In genomic region chr3:44090036-44090435, GRCh38 we compare ENCODE assay signal across 26 cellular contexts.
"Had no signal": no experiment of that assay in that cellular context is flagged by ENCODE, and none has a peak within 500 bp of the region (broad histone marks: within the 10 kb centered on the region; RNA-seq: fewer than 3 reads in every experiment).

No MANE protein-coding gene starts in this region.

- H3K36me3 Mint-ChIP-seq: activated naive CD8-positive, alpha-beta T cell treated with anti-CD3 and anti-CD28 coated beads for 36 hours had no signal

- H3K9me3 Mint-ChIP-seq: activated CD4-positive, alpha-beta T cell treated with anti-CD3 and anti-CD28 coated beads, Interleukin-2, amount 10 ng/mL, durations not matched to agents 7 days and 5 days; activated naive CD8-positive, alpha-beta T cell treated with anti-CD3 and anti-CD28 coated beads for 36 hours; activated T-helper 17 cell treated with anti-CD3 and anti-CD28 coated beads, Interleukin-2, amount 50 U/mL, for 72 hours had no signal

- H3K4me3 Mint-ChIP-seq: activated CD4-positive, alpha-beta T cell treated with anti-CD3 and anti-CD28 coated beads for 36 hours; activated CD4-positive, alpha-beta T cell treated with anti-CD3 and anti-CD28 coated beads, Interleukin-2, amount 10 ng/mL, durations not matched to agents 7 days and 5 days; activated naive CD8-positive, alpha-beta T cell treated with anti-CD3 and anti-CD28 coated beads for 36 hours; activated T-helper 17 cell treated with anti-CD3 and anti-CD28 coated beads, Interleukin-2, amount 50 U/mL, for 72 hours had no signal

- H3K9me3 ChIP-seq: Peyer's patch had no signal

- H3K27me3 ChIP-seq: brain microvascular endothelial cell, Peyer's patch had no signal

- H3K36me3 ChIP-seq: brain microvascular endothelial cell, cardiac muscle cell, Peyer's patch had no signal

- ATAC-seq: activated CD4-positive, alpha-beta T cell treated with anti-CD3 and anti-CD28 coated beads for 36 hours; activated T-helper 17 cell treated with anti-CD3 and anti-CD28 coated beads, Interleukin-2, amount 50 U/mL, for 72 hours had no signal

- H3K27ac Mint-ChIP-seq: activated CD4-positive, alpha-beta T cell treated with anti-CD3 and anti-CD28 coated beads for 36 hours; activated CD4-positive, alpha-beta T cell treated with anti-CD3 and anti-CD28 coated beads, Interleukin-2, amount 10 ng/mL, durations not matched to agents 7 days and 5 days; activated naive CD8-positive, alpha-beta T cell treated with anti-CD3 and anti-CD28 coated beads for 36 hours; activated T-helper 17 cell treated with anti-CD3 and anti-CD28 coated beads, Interleukin-2, amount 50 U/mL, for 72 hours had no signal

- DNase-seq: activated CD4-positive, alpha-beta T cell treated with anti-CD3 and anti-CD28 coated beads for 36 hours; activated CD4-positive, alpha-beta T cell treated with anti-CD3 and anti-CD28 coated beads, Interleukin-2, amount 10 ng/mL, durations not matched to agents 7 days and 5 days; activated CD4-positive, alpha-beta T cell treated with anti-CD3 and anti-CD28 coated beads, Interleukin-2, amount 50 U/mL, for 48 hours; activated CD8-positive, alpha-beta memory T cell treated with anti-CD3 and anti-CD28 coated beads, Interleukin-2, amount 50 U/mL, for 4 hours; activated effector memory CD4-positive, alpha-beta T cell treated with anti-CD3 and anti-CD28 coated beads, Interleukin-2, amount 50 U/mL, for 16 hours; activated naive CD4-positive, alpha-beta T cell; activated naive CD4-positive, alpha-beta T cell treated with anti-CD3 and anti-CD28 coated beads, Interleukin-2, amount 50 U/mL, for 16 hours; activated naive CD8-positive, alpha-beta T cell treated with anti-CD3 and anti-CD28 coated beads for 36 hours; activated T-cell treated with anti-CD3 and anti-CD28 coated beads for 4 hours; activated T-cell treated with anti-CD3 and anti-CD28 coated beads, Interleukin-2, amount 50 U/mL, for 48 hours; amniotic stem cell; aorta; brain microvascular endothelial cell; Karpas-422; NCI-H1105; NCI-H1417 treated with DMSO at 0.1 percent for 48 hours; NCI-H1694; NCI-H2029; NCI-H345; NCI-H524 treated with DMSO at 0.1 percent for 48 hours; Peyer's patch; RPMI8226; SHP77 treated with DMSO at 0.1 percent for 48 hours; T1000 had no signal

- H3K27ac ChIP-seq: brain microvascular endothelial cell, cardiac muscle cell, Peyer's patch had no signal

- H3K4me3 ChIP-seq: cardiac muscle cell, Peyer's patch had no signal

- H3K4me1 Mint-ChIP-seq: activated T-helper 17 cell treated with anti-CD3 and anti-CD28 coated beads, Interleukin-2, amount 50 U/mL, for 72 hours had no signal

- H3K4me1 ChIP-seq: Peyer's patch had no signal
